ENCODE assay signal across 9 cellular contexts in the genomic region with DNA sequence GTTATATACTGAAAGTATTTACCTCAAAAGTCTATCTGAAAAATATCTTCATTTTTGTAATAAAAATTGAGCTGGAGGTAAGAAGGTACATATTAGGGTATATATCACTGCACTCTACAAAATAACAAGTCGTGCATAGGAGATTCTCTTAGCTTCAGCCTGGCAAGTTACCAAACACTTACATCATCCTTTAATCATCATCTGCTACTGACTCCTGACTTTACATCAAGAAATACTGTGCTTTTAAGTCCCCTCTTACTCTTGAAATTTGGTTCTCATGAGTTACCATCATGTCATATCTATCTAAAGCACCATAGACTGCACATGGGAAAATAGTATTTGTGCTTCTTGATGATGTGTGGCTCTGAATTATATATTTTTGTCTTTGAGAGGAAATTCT. TPM values are rescaled to one million over a fixed set of nuclear protein-coding genes. Genes with fewer than 3 reads are reported as not detected.
DNase-seq lines count a peak whose midpoint lies in the region; ATAC-seq and TF ChIP-seq lines count a peak whose summit lies in the region.
"Had no signal": no experiment of that assay in that cellular context is flagged by ENCODE, and none has a peak within 500 bp of the region (broad histone marks: within the 10 kb centered on the region; RNA-seq: fewer than 3 reads in every experiment).

No MANE protein-coding gene starts in this region.

- peaks cover 0 to 6% of the 10 kb centered on the region in 2 donors for H3K36me3 ChIP-seq in gastrocnemius medialis
- H3K36me3 ChIP-seq: ovary had no signal

- H3K4me1 ChIP-seq in gastrocnemius medialis = peaks cover 6 to 17% of the 10 kb centered on the region in 2 donors

- DNase-seq in DMS53 (lab: John Stamatoyannopoulos, UW) (peak; percentile 1), DMS53 treated with DMSO at 0.1 percent for 48 hours (lab: John Stamatoyannopoulos, UW; ENCODE audit: unreplicated experiment) (no peak), RWPE1 (ENCODE audit: low spot score) (peak; percentile 51), fibroblast of gingiva (ENCODE audit: low read depth) (peak; percentile 37), gastrocnemius medialis (no peak)
- DNase-seq in central memory CD4-positive, alpha-beta T cell = no peak
- no peak for DNase-seq in stimulated activated CD4-positive, alpha-beta T cell treated with anti-CD3 and anti-CD28 coated beads, Interleukin-1b, Interleukin-23, amount 100 ng/mL, for 48 hours
- DNase-seq: ovary had no signal

- no peak overlapping the region for H3K27ac ChIP-seq in RWPE1
- peak overlapping the region; percentile 8 to 65 (median 60) for H3K27ac ChIP-seq in gastrocnemius medialis
- H3K27ac ChIP-seq: ovary had no signal

- H3K9me3 ChIP-seq in gastrocnemius medialis = no peaks in the 10 kb centered on the region

- POLR2A ChIA-PET in RWPE1 (lab: Yijun Ruan, JAX; ENCODE audit: low non-redundant PET) = no interaction called here

- no peaks in the 10 kb centered on the region for H3K27me3 ChIP-seq in gastrocnemius medialis
- H3K27me3 ChIP-seq: ovary had no signal

- intact Hi-C loops in gastrocnemius medialis (cut with DNase I; ENCODE audit: low total_unique reads) = no loop called here

- no peak for TF ChIP-seq CTCF in RWPE1 (conservative IDR thresholded peaks at IDR 0.05; ENCODE audit: low read depth)
- no peak for TF ChIP-seq CTCF in gastrocnemius medialis (IDR thresholded peaks at IDR 0.05 in 4 of 5, conservative IDR thresholded peaks at IDR 0.05 in 1 of 5)

- in situ Hi-C loops in gastrocnemius medialis (cut with MboI; ENCODE audit: low sequenced_read_pairs in 4 of 4) = no loop called here

- TF ChIP-seq POLR2A in gastrocnemius medialis (IDR thresholded peaks at IDR 0.05) = no peak

- H3K4me3 ChIP-seq in gastrocnemius medialis = no peak overlapping the region
- H3K4me3 ChIP-seq: ovary had no signal

- CTCF ChIA-PET in RWPE1 (lab: Yijun Ruan, JAX) = interaction anchor here (1.6 kb wide), 1 partner anchor 409 kb away, joined by 4 read pairs; no protein-coding TSS in a partner anchor

- ATAC-seq in gastrocnemius medialis (no peak), GM18511 (IDR thresholded peaks at IDR 0.05; ENCODE audit: unreplicated experiment) (no peak)

RNA-seq across cellular contexts. Expression of gene LYSMD4, which starts 50.8 kb away (rescaled TPM):
- 10 to 100 TPM in 2 of 4 donors, 1 to 10 TPM in 2; 5.1 to 15.8 (median 11.9) TPM for total RNA-seq in gastrocnemius medialis

Comparison
In these comparisons a context has a peak if more than half of its experiments do, and no peak if none do; other contexts are left out.
1. DNase-seq: peak in DMS53 (single experiment), RWPE1 (single experiment) and fibroblast of gingiva (single experiment); none in DMS53 treated with DMSO at 0.1 percent for 48 hours (single experiment), gastrocnemius medialis (0 of 2), central memory CD4-positive, alpha-beta T cell (single experiment) and stimulated activated CD4-positive, alpha-beta T cell treated with anti-CD3 and anti-CD28 coated beads, Interleukin-1b, Interleukin-23, amount 100 ng/mL, for 48 hours (single experiment).